In the genomic region with DNA sequence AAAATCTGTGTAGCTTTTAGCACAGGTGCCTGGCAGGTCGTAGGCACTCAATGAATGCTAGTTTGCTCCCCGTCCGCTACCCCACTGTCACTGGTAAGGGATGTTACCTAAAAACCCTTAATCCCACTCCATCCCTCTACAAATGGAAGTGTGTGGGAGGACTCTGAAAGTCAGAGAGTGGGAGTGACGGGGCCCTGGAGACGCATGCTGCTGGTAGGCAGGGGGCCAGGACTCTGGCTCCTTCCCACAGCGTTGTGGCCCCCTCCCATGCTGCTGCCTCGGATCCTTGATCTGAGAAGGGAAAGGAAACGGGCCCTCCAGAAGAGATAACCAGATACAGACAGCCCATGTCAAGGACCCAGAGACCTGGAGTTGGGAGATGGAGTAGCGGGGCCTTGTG, we compare ENCODE assay signal across 32 cellular contexts.
"Had no signal": no experiment of that assay in that cellular context is flagged by ENCODE, and none has a peak within 500 bp of the region (broad histone marks: within the 10 kb centered on the region; RNA-seq: fewer than 3 reads in every experiment).

No MANE protein-coding gene starts in this region.

- ATAC-seq: activated T-cell treated with anti-CD3 and anti-CD28 coated beads, Interleukin-2, amount 50 U/mL, for 72 hours; activated T-helper 17 cell treated with anti-CD3 and anti-CD28 coated beads, Interleukin-2, amount 50 U/mL, for 72 hours; PC-3 had no signal

- H3K4me3 Mint-ChIP-seq: activated CD8-positive, alpha-beta T cell treated with anti-CD3 and anti-CD28 coated beads for 36 hours; activated naive CD8-positive, alpha-beta T cell treated with anti-CD3 and anti-CD28 coated beads, Interleukin-2, amount 10 ng/mL, durations not matched to agents 7 days and 5 days; activated T-cell treated with anti-CD3 and anti-CD28 coated beads, Interleukin-2, amount 50 U/mL, for 72 hours; activated T-helper 17 cell treated with anti-CD3 and anti-CD28 coated beads, Interleukin-2, amount 50 U/mL, for 72 hours had no signal

- H3K4me3 ChIP-seq: ascending aorta, MG63 had no signal

- H3K27me3 ChIP-seq: ascending aorta, MG63 had no signal

- H3K9me3 ChIP-seq: ascending aorta, MG63 had no signal

- H3K4me1 ChIP-seq: ascending aorta had no signal

- H3K27ac ChIP-seq: ascending aorta, VCaP had no signal

- DNase-seq: activated CD4-positive, alpha-beta T cell treated with anti-CD3 and anti-CD28 coated beads for 1 hour; activated CD4-positive, CD25-positive, alpha-beta regulatory T cell; activated CD8-positive, alpha-beta T cell treated with anti-CD3 and anti-CD28 coated beads for 36 hours; activated effector memory CD4-positive, alpha-beta T cell treated with anti-CD3 and anti-CD28 coated beads, Interleukin-2, amount 50 U/mL, for 16 hours; activated naive CD4-positive, alpha-beta T cell; activated naive CD4-positive, alpha-beta T cell treated with anti-CD3 and anti-CD28 coated beads, Interleukin-2, amount 50 U/mL, for 16 hours; activated naive CD8-positive, alpha-beta T cell treated with anti-CD3 and anti-CD28 coated beads, Interleukin-2, amount 10 ng/mL, durations not matched to agents 7 days and 5 days; activated T-cell treated with anti-CD3 and anti-CD28 coated beads, Interleukin-2, amount 50 U/mL, for 1 hour; activated T-cell treated with anti-CD3 and anti-CD28 coated beads, Interleukin-2, amount 50 U/mL, for 72 hours; amygdala; Kasumi-1; KG1; MG63; NCI-H1048; NCI-H1105 treated with DMSO at 0.1 percent for 48 hours; NCI-H1436 treated with DMSO at 0.1 percent for 48 hours; NCI-H1694 treated with DMSO at 0.1 percent for 48 hours; NCI-H2029; NCI-H345; NCI-H510A; NCI-H526; NCI-H748 treated with DMSO at 0.1 percent for 48 hours; NK-92 treated with Interleukin-12 subunit alpha and Interleukin-12 subunit beta, amount 100 ng/mL, for 24 hours; PC-3; Right ventricle myocardium superior; SW 1271; T-helper 1 cell; T-helper 2 cell; T-helper 9 cell had no signal

- H3K27me3 Mint-ChIP-seq: activated CD8-positive, alpha-beta T cell treated with anti-CD3 and anti-CD28 coated beads for 36 hours; activated naive CD8-positive, alpha-beta T cell treated with anti-CD3 and anti-CD28 coated beads, Interleukin-2, amount 10 ng/mL, durations not matched to agents 7 days and 5 days; activated T-helper 17 cell treated with anti-CD3 and anti-CD28 coated beads, Interleukin-2, amount 50 U/mL, for 72 hours had no signal

- H3K9me3 Mint-ChIP-seq: activated CD8-positive, alpha-beta T cell treated with anti-CD3 and anti-CD28 coated beads for 36 hours; activated naive CD8-positive, alpha-beta T cell treated with anti-CD3 and anti-CD28 coated beads, Interleukin-2, amount 10 ng/mL, durations not matched to agents 7 days and 5 days; activated T-cell treated with anti-CD3 and anti-CD28 coated beads, Interleukin-2, amount 50 U/mL, for 72 hours; activated T-helper 17 cell treated with anti-CD3 and anti-CD28 coated beads, Interleukin-2, amount 50 U/mL, for 72 hours had no signal

- H3K27ac Mint-ChIP-seq: activated CD8-positive, alpha-beta T cell treated with anti-CD3 and anti-CD28 coated beads for 36 hours; activated naive CD8-positive, alpha-beta T cell treated with anti-CD3 and anti-CD28 coated beads, Interleukin-2, amount 10 ng/mL, durations not matched to agents 7 days and 5 days; activated T-cell treated with anti-CD3 and anti-CD28 coated beads, Interleukin-2, amount 50 U/mL, for 72 hours; activated T-helper 17 cell treated with anti-CD3 and anti-CD28 coated beads, Interleukin-2, amount 50 U/mL, for 72 hours had no signal

- H3K36me3 Mint-ChIP-seq: activated naive CD8-positive, alpha-beta T cell treated with anti-CD3 and anti-CD28 coated beads, Interleukin-2, amount 10 ng/mL, durations not matched to agents 7 days and 5 days had no signal

- H3K36me3 ChIP-seq: ascending aorta, MG63 had no signal

- H3K4me1 Mint-ChIP-seq: activated T-helper 17 cell treated with anti-CD3 and anti-CD28 coated beads, Interleukin-2, amount 50 U/mL, for 72 hours had no signal
